In genomic region chr2:160270571-160271113, GRCh38 we compare ENCODE assay signal across 8 cellular contexts.
DNase-seq lines count a peak whose midpoint lies in the region; ATAC-seq and TF ChIP-seq lines count a peak whose summit lies in the region.

No MANE protein-coding gene starts in this region.

- H3K27ac Mint-ChIP-seq in neural progenitor cell, result peak overlapping the region; percentile 74

- peaks cover 8% of the 10 kb centered on the region for H3K27me3 Mint-ChIP-seq in neural progenitor cell (ENCODE audit: insufficient read depth, low read depth)

- H3K27ac ChIP-seq in BLaER1 (no peak overlapping the region), OCI-LY3 (ENCODE audit: low read length) (no peak overlapping the region), esophagus (ENCODE audit: low read depth in 2 of 2, low read length in 1 of 2) (peak overlapping the region; percentile 89 to 93), neural progenitor cell (peak overlapping the region; percentile 84)

- peak overlapping the region; percentile 66; the same call in 1 of the 2 replicates for H3K4me2 ChIP-seq in BLaER1
- H3K4me2 ChIP-seq in OCI-LY3 (ENCODE audit: low read length), result no peak overlapping the region; the same call in 1 of the 2 replicates
- H3K4me2 ChIP-seq in neural progenitor cell, result peak overlapping the region; percentile 70

- DNase-seq in neural progenitor cell (ENCODE audit: low spot score) (no peak), NCI-H2196 (lab: John Stamatoyannopoulos, UW; ENCODE audit: unreplicated experiment) (no peak), amniotic stem cell (lab: John Stamatoyannopoulos, UW) (no peak), UCSD-AML1 (lab: John Stamatoyannopoulos, UW; ENCODE audit: unreplicated experiment) (no peak)

- H3K9me3 ChIP-seq in BLaER1 (peaks cover 12% of the 10 kb centered on the region; the same call in 1 of the 2 replicates), OCI-LY3 (ENCODE audit: insufficient read depth, low read length) (no peaks in the 10 kb centered on the region), esophagus (ENCODE audit: control insufficient read depth in 2 of 2, insufficient read depth in 1 of 2, low read depth in 1 of 2, low read length in 1 of 2) (no peaks in the 10 kb centered on the region), neural progenitor cell (ENCODE audit: low read depth) (no peaks in the 10 kb centered on the region)

- H3K4me1 ChIP-seq in BLaER1 (peaks cover 15% of the 10 kb centered on the region), OCI-LY3 (ENCODE audit: low read length) (peaks cover 14% of the 10 kb centered on the region), esophagus (ENCODE audit: control insufficient read depth in 2 of 2, insufficient read depth in 2 of 2, low read length in 1 of 2) (peaks cover 0 to 5% of the 10 kb centered on the region in 2 donors), neural progenitor cell (peaks cover 16% of the 10 kb centered on the region)

- H3K9ac ChIP-seq in BLaER1 (no peak overlapping the region), OCI-LY3 (ENCODE audit: low read length) (no peak overlapping the region), neural progenitor cell (no peak overlapping the region)

- H3K27me3 ChIP-seq in BLaER1 (no peaks in the 10 kb centered on the region), OCI-LY3 (ENCODE audit: low read depth, low read length) (no peaks in the 10 kb centered on the region), esophagus (ENCODE audit: control insufficient read depth in 1 of 2, insufficient read depth in 2 of 2, low read length in 2 of 2) (no peaks in the 10 kb centered on the region), neural progenitor cell (no peaks in the 10 kb centered on the region)

- peaks cover 29% of the 10 kb centered on the region for H3K4me1 Mint-ChIP-seq in neural progenitor cell

- H3K36me3 Mint-ChIP-seq in neural progenitor cell, result peaks cover 15% of the 10 kb centered on the region

- H3K4me3 ChIP-seq in BLaER1 (0 out of 2 replicates have a peak overlapping the region, but pooled peaks have one; percentile 48), OCI-LY3 (ENCODE audit: low read length) (no peak overlapping the region), esophagus (ENCODE audit: low read depth in 1 of 2, low read length in 2 of 2) (peak overlapping the region; percentile 47 to 57), neural progenitor cell (peak overlapping the region; percentile 40)

- 0 out of 2 replicates have a peak overlapping the region, but pooled peaks have one; percentile 83 for H2AFZ ChIP-seq in OCI-LY3 (ENCODE audit: low read depth, low read length)
- H2AFZ ChIP-seq in neural progenitor cell (replicated peaks), result peak overlapping the region; percentile 78

- ATAC-seq in GM21526 (IDR thresholded peaks at IDR 0.05; ENCODE audit: low FRiP score, unreplicated experiment), result no peak

- H3F3A ChIP-seq in neural progenitor cell (ENCODE audit: low read depth), result peaks cover 37% of the 10 kb centered on the region

- H3K79me2 ChIP-seq in OCI-LY3 (ENCODE audit: low read length) (no peaks in the 10 kb centered on the region), neural progenitor cell (ENCODE audit: low read depth) (no peaks in the 10 kb centered on the region)

- TF ChIP-seq CTCF in OCI-LY3 (IDR thresholded peaks at IDR 0.05; ENCODE audit: low read depth, low read length) (no peak), neural progenitor cell (IDR thresholded peaks at IDR 0.05) (no peak)

- WGBS in esophagus, 2 donors, result 50 to 58% methylated on average over 14 to 15 of the region's 15 CpGs

- no peaks in the 10 kb centered on the region for H4K20me1 ChIP-seq in BLaER1
- no peaks in the 10 kb centered on the region for H4K20me1 ChIP-seq in OCI-LY3 (ENCODE audit: insufficient read depth, low read length)
- H4K20me1 ChIP-seq in neural progenitor cell (ENCODE audit: low read depth), result no peaks in the 10 kb centered on the region

- H3K9me3 Mint-ChIP-seq in neural progenitor cell, result no peaks in the 10 kb centered on the region

- peaks cover 28% of the 10 kb centered on the region for H3K36me3 ChIP-seq in BLaER1
- H3K36me3 ChIP-seq in OCI-LY3 (replicated peaks; ENCODE audit: low read depth, low read length), result no peaks in the 10 kb centered on the region
- H3K36me3 ChIP-seq in esophagus (ENCODE audit: control insufficient read depth in 2 of 2, insufficient read depth in 2 of 2, low read length in 1 of 2), result no peaks in the 10 kb centered on the region
- peaks cover 8% of the 10 kb centered on the region for H3K36me3 ChIP-seq in neural progenitor cell

- H3K4me3 Mint-ChIP-seq in neural progenitor cell, result peak overlapping the region; percentile 83

Comparison
In these comparisons a context has a peak if more than half of its experiments do, and no peak if none do; other contexts are left out.
1. H3K27ac ChIP-seq: peak in esophagus (2 of 2) and neural progenitor cell (single experiment); none in BLaER1 (single experiment) and OCI-LY3 (single experiment).